ENCODE assay signal across 9 cellular contexts in genomic region chr12:50188280-50188781, GRCh38. TPM values are rescaled to one million over a fixed set of nuclear protein-coding genes. Genes with fewer than 3 reads are reported as not detected.
DNase-seq lines count a peak whose midpoint lies in the region; ATAC-seq and TF ChIP-seq lines count a peak whose summit lies in the region.
"Had no signal": no experiment of that assay in that cellular context is flagged by ENCODE, and none has a peak within 500 bp of the region (broad histone marks: within the 10 kb centered on the region; RNA-seq: fewer than 3 reads in every experiment).

No MANE protein-coding gene starts in this region.

- TF ChIP-seq POLR2A in uterus (IDR thresholded peaks at IDR 0.05): no peak

- WGBS in mammary epithelial cell (ENCODE audit: low coverage, missing lambda C conversion rate): 54% methylated on average over 4 of the region's 4 CpGs

- in situ Hi-C loops in mammary epithelial cell (cut with MboI; ENCODE audit: low sequenced_read_pairs in 2 of 2): no loop called here

- H3K79me2 ChIP-seq in mammary epithelial cell (ENCODE audit: insufficient read depth, low read length): peaks cover 64% of the 10 kb centered on the region

- H3K9me3 ChIP-seq in left ventricle myocardium inferior (replicated peaks): no peaks in the 10 kb centered on the region
- no peaks in the 10 kb centered on the region for H3K9me3 ChIP-seq in mammary epithelial cell (replicated peaks; ENCODE audit: insufficient read depth, low read length)
- H3K9me3 ChIP-seq in mucosa of descending colon: no peaks in the 10 kb centered on the region
- H3K9me3 ChIP-seq in uterus: no peaks in the 10 kb centered on the region

- H2AFZ ChIP-seq in mammary epithelial cell (ENCODE audit: low read depth, low read length): no peak overlapping the region

- no peaks in the 10 kb centered on the region for H3K27me3 ChIP-seq in left ventricle myocardium inferior (ENCODE audit: low read depth)
- no peaks in the 10 kb centered on the region for H3K27me3 ChIP-seq in mammary epithelial cell (ENCODE audit: insufficient read depth, low read length)
- H3K27me3 ChIP-seq in uterus: no peaks in the 10 kb centered on the region

- H3K4me1 ChIP-seq in left ventricle myocardium inferior: peaks cover 43% of the 10 kb centered on the region
- H3K4me1 ChIP-seq in mammary epithelial cell (ENCODE audit: insufficient read depth, low read length): peaks cover 45% of the 10 kb centered on the region
- peaks cover 39% of the 10 kb centered on the region for H3K4me1 ChIP-seq in mucosa of descending colon (ENCODE audit: low read depth)
- peaks cover 10 to 11% of the 10 kb centered on the region in 2 donors for H3K4me1 ChIP-seq in uterus

- H3K36me3 ChIP-seq in left ventricle myocardium inferior (peaks cover 26% of the 10 kb centered on the region), mammary epithelial cell (ENCODE audit: insufficient read depth, low read length) (peaks cover 33% of the 10 kb centered on the region), mucosa of descending colon (ENCODE audit: low read depth) (no peaks in the 10 kb centered on the region), uterus (no peaks in the 10 kb centered on the region)

- H3K4me3 ChIP-seq in left ventricle myocardium inferior: no peak overlapping the region
- H3K4me3 ChIP-seq in mammary epithelial cell (replicated peaks in 1 of 3; ENCODE audit: insufficient read depth in 1 of 3, low read depth in 2 of 3, low read length in 3 of 3): no peak overlapping the region
- no peak overlapping the region for H3K4me3 ChIP-seq in mucosa of descending colon
- H3K4me3 ChIP-seq in uterus: no peak overlapping the region

- no peak overlapping the region for H3K9ac ChIP-seq in mammary epithelial cell (ENCODE audit: insufficient read depth, low read length)

- no peak overlapping the region for H3K4me2 ChIP-seq in mammary epithelial cell (ENCODE audit: insufficient read depth, low read depth, low read length)

- DNase-seq in Right ventricle myocardium inferior (ENCODE audit: missing footprints) (no peak), left ventricle myocardium inferior (no peak), mammary epithelial cell (peak; percentile 39), mucosa of descending colon (no peak), uterus (peak; percentile 35 to 39), HUDEP-2 (lab: John Stamatoyannopoulos, UW; ENCODE audit: unreplicated experiment in 76 of 76) (no peak)
- DNase-seq: NCI-H748 treated with DMSO at 0.1 percent for 48 hours had no signal

- intact Hi-C loops in Right ventricle myocardium inferior (cut with DNase I): loop anchor here (10.0 kb wide), 1 partner anchor 126 kb away; no protein-coding TSS in a partner anchor
- intact Hi-C loops in left ventricle myocardium inferior (cut with micrococcal nuclease): no loop called here
- intact Hi-C loops in mammary epithelial cell (cut with micrococcal nuclease): loop anchor here (5.0 kb wide), 1 partner anchor 124 kb away; no protein-coding TSS in a partner anchor
- intact Hi-C loops in mucosa of descending colon (cut with DNase I, micrococcal nuclease): no loop called here
- intact Hi-C loops in uterus (cut with DNase I; ENCODE audit: low total_unique reads): no loop called here

- CTCF ChIA-PET in mammary epithelial cell (lab: Charles Lee; ENCODE audit: low non-redundant PET): no interaction called here

- BruUV-seq in mammary epithelial cell (replicated peaks; lab: Mats Ljungman, UMichigan): no TSS peak

- ATAC-seq in Right ventricle myocardium inferior: peak; percentile 26
- peak; percentile 45 for ATAC-seq in mucosa of descending colon
- ATAC-seq in HG03354 (IDR thresholded peaks at IDR 0.05; ENCODE audit: poor library complexity, severe bottlenecking, unreplicated experiment): no peak
- ATAC-seq in GM18519 (IDR thresholded peaks at IDR 0.05; ENCODE audit: low FRiP score, unreplicated experiment): no peak

- no peaks in the 10 kb centered on the region for H4K20me1 ChIP-seq in mammary epithelial cell (ENCODE audit: insufficient read depth, low read length)

- dilution Hi-C loops in mammary epithelial cell (cut with HindIII; ENCODE audit: low sequenced_read_pairs): no loop called here

- no peak overlapping the region for H3K27ac ChIP-seq in left ventricle myocardium inferior (replicated peaks)
- peak overlapping the region; percentile 11 for H3K27ac ChIP-seq in mammary epithelial cell (ENCODE audit: insufficient read depth, low read depth, low read length)
- peak overlapping the region; percentile 53 to 64 for H3K27ac ChIP-seq in uterus

- TF ChIP-seq CTCF in left ventricle myocardium inferior (IDR thresholded peaks at IDR 0.05; ENCODE audit: borderline replicate concordance): no peak
- TF ChIP-seq CTCF in mammary epithelial cell (conservative IDR thresholded peaks at IDR 0.05 in 1 of 2, IDR thresholded peaks at IDR 0.05 in 1 of 2; ENCODE audit: extremely low read depth in 1 of 2, insufficient read depth in 1 of 2, low read depth in 1 of 2, low read length in 2 of 2): no peak
- no peak for TF ChIP-seq CTCF in mucosa of descending colon (IDR thresholded peaks at IDR 0.05)
- TF ChIP-seq CTCF in uterus (IDR thresholded peaks at IDR 0.05): no peak

RNA-seq across cellular contexts. Expression of gene CERS5, which starts 21.2 kb away (rescaled TPM):
- total RNA-seq in Right ventricle myocardium inferior (9.6 TPM), left ventricle myocardium inferior (7.6 TPM), mammary epithelial cell (10 to 100 TPM; 29.2 to 65.7 TPM), mucosa of descending colon (10 to 100 TPM; 21.0 to 26.2 (median 23.0) TPM), uterus (10 to 100 TPM in 3 of 4 donors, 1 to 10 TPM in 1; 9.1 to 73.9 (median 40.5) TPM)
- 43.5 TPM for polyA plus RNA-seq in mammary epithelial cell
- polyA minus RNA-seq in mammary epithelial cell: 187 TPM

Comparison
In these comparisons a context has a peak if more than half of its experiments do, and no peak if none do; other contexts are left out.
1. intact Hi-C loops: an anchor here in Right ventricle myocardium inferior (10.0 kb wide) and mammary epithelial cell (5.0 kb wide); none called in left ventricle myocardium inferior, mucosa of descending colon and uterus.
2. ATAC-seq: peak in Right ventricle myocardium inferior (single experiment) and mucosa of descending colon (single experiment); none in HG03354 (single experiment) and GM18519 (single experiment).
3. DNase-seq: peak in mammary epithelial cell (single experiment) and uterus (2 of 2); none in Right ventricle myocardium inferior (single experiment), left ventricle myocardium inferior (single experiment), mucosa of descending colon (0 of 3) and HUDEP-2 (0 of 76).